ENCODE assay signal across 8 cellular contexts in genomic region chr10:128268015-128268722, GRCh38.
DNase-seq lines count a peak whose midpoint lies in the region; ATAC-seq and TF ChIP-seq lines count a peak whose summit lies in the region.

No MANE protein-coding gene starts in this region.

- no peaks in the 10 kb centered on the region for H3K36me3 Mint-ChIP-seq in nephron (ENCODE audit: low read depth)

- no peaks in the 10 kb centered on the region for H3K9me3 Mint-ChIP-seq in nephron

- TF ChIP-seq CTCF in cardiac fibroblast (IDR thresholded peaks at IDR 0.05; ENCODE audit: low read depth, low read length): no peak
- TF ChIP-seq CTCF in nephron (IDR thresholded peaks at IDR 0.05; ENCODE audit: unreplicated experiment in 3 of 3): peak; percentile 87 to 91 (median 88)

- no peak overlapping the region for H3K4me3 ChIP-seq in cardiac fibroblast (replicated peaks in 1 of 2; ENCODE audit: low read depth in 2 of 2, low read length in 2 of 2)

- no peak overlapping the region for H3K4me3 Mint-ChIP-seq in nephron

- H3K4me1 Mint-ChIP-seq in nephron: peaks cover 27% of the 10 kb centered on the region

- DNase-seq in activated CD4-positive, alpha-beta T cell treated with anti-CD3 and anti-CD28 coated beads for 48 hours: peak; percentile 32
- no peak for DNase-seq in activated CD4-positive, alpha-beta T cell treated with anti-CD3 and anti-CD28 coated beads, Interleukin-2, amount 50 U/mL, for 4 hours
- DNase-seq in NCI-H1694 (lab: John Stamatoyannopoulos, UW): peak; percentile 49
- peak; percentile 2 to 34 for DNase-seq in cardiac fibroblast (ENCODE audit: low read depth in 2 of 2)
- no peak for DNase-seq in mesenteric fat pad (ENCODE audit: low spot score)
- no peak for DNase-seq in activated naive CD4-positive, alpha-beta T cell treated with Interleukin-2 at 50 U/mL for 16 hours

- ATAC-seq in HG03469 (IDR thresholded peaks at IDR 0.05; ENCODE audit: unreplicated experiment): no peak

- peak overlapping the region; percentile 45 to 80 (median 47) for H3K27ac Mint-ChIP-seq in nephron

- H3K27me3 Mint-ChIP-seq in nephron (ENCODE audit: low read depth): peaks cover 51% of the 10 kb centered on the region

Comparison
In these comparisons a context has a peak if more than half of its experiments do, and no peak if none do; other contexts are left out.
1. DNase-seq: peak in activated CD4-positive, alpha-beta T cell treated with anti-CD3 and anti-CD28 coated beads for 48 hours (single experiment), NCI-H1694 (single experiment) and cardiac fibroblast (2 of 2); none in activated CD4-positive, alpha-beta T cell treated with anti-CD3 and anti-CD28 coated beads, Interleukin-2, amount 50 U/mL, for 4 hours (0 of 2), mesenteric fat pad (single experiment) and activated naive CD4-positive, alpha-beta T cell treated with Interleukin-2 at 50 U/mL for 16 hours (single experiment).